Comparison of ENCODE assay signal across 8 cellular contexts in genomic region chr2:60581461-60582282, GRCh38. TPM values are rescaled to one million over a fixed set of nuclear protein-coding genes. Genes with fewer than 3 reads are reported as not detected.
DNase-seq lines count a peak whose midpoint lies in the region; ATAC-seq and TF ChIP-seq lines count a peak whose summit lies in the region.

No MANE protein-coding gene starts in this region.

- ATAC-seq in HG02938 (IDR thresholded peaks at IDR 0.05; ENCODE audit: unreplicated experiment) (peak; percentile 87), lung (ENCODE audit: insufficient read depth, low FRiP score) (peak; percentile 91)

- H3K9me3 Mint-ChIP-seq in activated CD4-positive, alpha-beta T cell treated with anti-CD3 and anti-CD28 coated beads, Interleukin-2, amount 10 ng/mL, durations not matched to agents 24 days and 14 days: no peaks in the 10 kb centered on the region

- in situ Hi-C loops in GM13976 (cut with MboI; ENCODE audit: low sequenced_read_pairs, unreplicated experiment): loop anchor here (25.0 kb wide), 1 partner anchor 1544 kb away; no protein-coding TSS in a partner anchor

- H3K27ac ChIP-seq in dorsolateral prefrontal cortex: peak overlapping the region in 22 of 59 donors; percentile 3 to 79 (median 56)
- H3K27ac ChIP-seq in lung (ENCODE audit: low read depth in 1 of 2, low read length in 1 of 2): no peak overlapping the region

- peak; percentile 28 for DNase-seq in A172 (ENCODE audit: low spot score)
- DNase-seq in GM13976 (ENCODE audit: low spot score): peak; percentile 90
- DNase-seq in NCI-H2081 treated with DMSO at 0.1 percent for 48 hours (lab: John Stamatoyannopoulos, UW): peak; percentile 26
- peak; percentile 91 for DNase-seq in activated CD4-positive, alpha-beta T cell treated with anti-CD3 and anti-CD28 coated beads, Interleukin-2, amount 10 ng/mL, durations not matched to agents 24 days and 14 days
- peak; percentile 34 to 90 (median 74) for DNase-seq in dorsolateral prefrontal cortex
- DNase-seq in lung (ENCODE audit: low spot score): peak; percentile 59
- peak; percentile 28 to 66 (median 36) for DNase-seq in stimulated activated CD4-positive, alpha-beta T cell treated with anti-CD3 and anti-CD28 coated beads, TNF-alpha, amount 100 ng/mL, for 24 hours (ENCODE audit: low read depth in 3 of 3)

- no peak overlapping the region for H3K27ac Mint-ChIP-seq in activated CD4-positive, alpha-beta T cell treated with anti-CD3 and anti-CD28 coated beads, Interleukin-2, amount 10 ng/mL, durations not matched to agents 24 days and 14 days

- H3K4me3 ChIP-seq in dorsolateral prefrontal cortex: peak overlapping the region; percentile 27 to 74 (median 57)
- H3K4me3 ChIP-seq in lung: no peak overlapping the region

- H3K27me3 ChIP-seq in dorsolateral prefrontal cortex (peaks cover 0 to 10% (median 0%) of the 10 kb centered on the region in 45 donors), lung (ENCODE audit: control insufficient read depth, insufficient read depth) (peaks cover 3% of the 10 kb centered on the region)

- no peaks in the 10 kb centered on the region for H3K36me3 ChIP-seq in lung (ENCODE audit: control insufficient read depth in 2 of 2, insufficient read depth in 2 of 2, low read length in 2 of 2)

- peaks cover 0 to 5% of the 10 kb centered on the region in 2 donors for H3K4me1 ChIP-seq in lung (ENCODE audit: control insufficient read depth in 2 of 2, insufficient read depth in 2 of 2, low read length in 2 of 2)

- intact Hi-C loops in activated CD4-positive, alpha-beta T cell treated with anti-CD3 and anti-CD28 coated beads, Interleukin-2, amount 10 ng/mL, durations not matched to agents 24 days and 14 days (cut with micrococcal nuclease): loop anchor here (2.0 kb wide), 1 partner anchor 21 kb away; no protein-coding TSS in a partner anchor
- intact Hi-C loops in dorsolateral prefrontal cortex (cut with DNase I): no loop called here

- H3K27me3 Mint-ChIP-seq in activated CD4-positive, alpha-beta T cell treated with anti-CD3 and anti-CD28 coated beads, Interleukin-2, amount 10 ng/mL, durations not matched to agents 24 days and 14 days: peaks cover 38% of the 10 kb centered on the region

- peaks cover 0 to 3% of the 10 kb centered on the region in 2 donors for H3K9me3 ChIP-seq in lung (ENCODE audit: control insufficient read depth in 2 of 2, insufficient read depth in 1 of 2, low read length in 1 of 2)

- H3K4me3 Mint-ChIP-seq in activated CD4-positive, alpha-beta T cell treated with anti-CD3 and anti-CD28 coated beads, Interleukin-2, amount 10 ng/mL, durations not matched to agents 24 days and 14 days: no peak overlapping the region

- TF ChIP-seq CTCF in GM13976 (IDR thresholded peaks at IDR 0.05; ENCODE audit: borderline replicate concordance, control extremely low read depth, extremely low read depth, insufficient read depth, missing control alignments) (peak; percentile 98), dorsolateral prefrontal cortex (IDR thresholded peaks at IDR 0.05 in 54 of 56, conservative IDR thresholded peaks at IDR 0.05 in 2 of 56; ENCODE audit: low read depth in 1 of 56, partially characterized antibody in 56 of 56) (peak; percentile 64 to 99 (median 94)), lung (IDR thresholded peaks at IDR 0.05; ENCODE audit: control extremely low read depth, extremely low read depth) (peak; percentile 79)

- no peaks in the 10 kb centered on the region for H3K36me3 Mint-ChIP-seq in activated CD4-positive, alpha-beta T cell treated with anti-CD3 and anti-CD28 coated beads, Interleukin-2, amount 10 ng/mL, durations not matched to agents 24 days and 14 days (ENCODE audit: low read depth)

- peaks cover 3% of the 10 kb centered on the region for H3K4me1 Mint-ChIP-seq in activated CD4-positive, alpha-beta T cell treated with anti-CD3 and anti-CD28 coated beads, Interleukin-2, amount 10 ng/mL, durations not matched to agents 24 days and 14 days

- whole genome bisulfite sequencing in lung, 2 donors: 5 to 9% methylated on average over 40 to 59 of the region's 59 CpGs

RNA-seq across cellular contexts. Expression of gene BCL11A, which starts 28.2 kb away (rescaled TPM):
- not detected in 2 replicates for total RNA-seq in A172 (2014; rRNA removed; shearing (Covaris generic))
- not detected in 2 replicates for total RNA-seq in activated CD4-positive, alpha-beta T cell treated with anti-CD3 and anti-CD28 coated beads, Interleukin-2, amount 10 ng/mL, durations not matched to agents 24 days and 14 days
- 100 to 1,000 TPM in 76 of 120 experiments, 10 to 100 TPM in 44; 33.4 to 157 (median 108) TPM for total RNA-seq in dorsolateral prefrontal cortex
- total RNA-seq in lung: 10 to 100 TPM in 1 of 2 donors, 1 to 10 TPM in 1; 7.6 to 21.1 TPM
- polyA plus RNA-seq in lung: 1 to 10 TPM; 1.5 to 1.8 TPM

Comparison
In these comparisons a context has a peak if more than half of its experiments do, and no peak if none do; other contexts are left out.
1. DNase-seq: peak in every context shown above with its lines; median percentile 91 in activated CD4-positive, alpha-beta T cell treated with anti-CD3 and anti-CD28 coated beads, Interleukin-2, amount 10 ng/mL, durations not matched to agents 24 days and 14 days; 90 in GM13976; 74 in dorsolateral prefrontal cortex; 59 in lung; 36 in stimulated activated CD4-positive, alpha-beta T cell treated with anti-CD3 and anti-CD28 coated beads, TNF-alpha, amount 100 ng/mL, for 24 hours; 28 in A172; 26 in NCI-H2081 treated with DMSO at 0.1 percent for 48 hours.